In genomic region chr19:43595999-43596841, GRCh38 we compare ENCODE assay signal across 1 cellular context.
TF ChIP-seq lines count a peak whose summit lies in the region.

A gene with protein sequence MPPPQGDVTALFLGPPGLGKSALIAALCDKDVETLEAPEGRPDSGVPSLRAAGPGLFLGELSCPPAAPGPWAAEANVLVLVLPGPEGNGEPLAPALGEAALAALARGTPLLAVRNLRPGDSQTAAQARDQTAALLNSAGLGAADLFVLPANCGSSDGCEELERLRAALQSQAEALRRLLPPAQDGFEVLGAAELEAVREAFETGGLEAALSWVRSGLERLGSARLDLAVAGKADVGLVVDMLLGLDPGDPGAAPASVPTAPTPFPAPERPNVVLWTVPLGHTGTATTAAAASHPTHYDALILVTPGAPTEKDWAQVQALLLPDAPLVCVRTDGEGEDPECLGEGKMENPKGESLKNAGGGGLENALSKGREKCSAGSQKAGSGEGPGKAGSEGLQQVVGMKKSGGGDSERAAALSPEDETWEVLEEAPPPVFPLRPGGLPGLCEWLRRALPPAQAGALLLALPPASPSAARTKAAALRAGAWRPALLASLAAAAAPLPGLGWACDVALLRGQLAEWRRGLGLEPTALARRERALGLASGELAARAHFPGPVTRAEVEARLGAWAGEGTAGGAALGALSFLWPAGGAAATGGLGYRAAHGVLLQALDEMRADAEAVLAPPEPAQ (minus strand): TSS chr19:43596134. CDS start chr19:43595338, 796 bp downstream.
A gene with protein sequence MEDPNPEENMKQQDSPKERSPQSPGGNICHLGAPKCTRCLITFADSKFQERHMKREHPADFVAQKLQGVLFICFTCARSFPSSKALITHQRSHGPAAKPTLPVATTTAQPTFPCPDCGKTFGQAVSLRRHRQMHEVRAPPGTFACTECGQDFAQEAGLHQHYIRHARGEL (plus strand): TSS chr19:43596595. CDS start chr19:43597109, 514 bp downstream.

TF ChIP-seq in K562, 482 proteins besides CTCF, POLR2A, EP300 and RAD21 (continued from another document and continues in another):
- TF ChIP-seq, protein P1, sequence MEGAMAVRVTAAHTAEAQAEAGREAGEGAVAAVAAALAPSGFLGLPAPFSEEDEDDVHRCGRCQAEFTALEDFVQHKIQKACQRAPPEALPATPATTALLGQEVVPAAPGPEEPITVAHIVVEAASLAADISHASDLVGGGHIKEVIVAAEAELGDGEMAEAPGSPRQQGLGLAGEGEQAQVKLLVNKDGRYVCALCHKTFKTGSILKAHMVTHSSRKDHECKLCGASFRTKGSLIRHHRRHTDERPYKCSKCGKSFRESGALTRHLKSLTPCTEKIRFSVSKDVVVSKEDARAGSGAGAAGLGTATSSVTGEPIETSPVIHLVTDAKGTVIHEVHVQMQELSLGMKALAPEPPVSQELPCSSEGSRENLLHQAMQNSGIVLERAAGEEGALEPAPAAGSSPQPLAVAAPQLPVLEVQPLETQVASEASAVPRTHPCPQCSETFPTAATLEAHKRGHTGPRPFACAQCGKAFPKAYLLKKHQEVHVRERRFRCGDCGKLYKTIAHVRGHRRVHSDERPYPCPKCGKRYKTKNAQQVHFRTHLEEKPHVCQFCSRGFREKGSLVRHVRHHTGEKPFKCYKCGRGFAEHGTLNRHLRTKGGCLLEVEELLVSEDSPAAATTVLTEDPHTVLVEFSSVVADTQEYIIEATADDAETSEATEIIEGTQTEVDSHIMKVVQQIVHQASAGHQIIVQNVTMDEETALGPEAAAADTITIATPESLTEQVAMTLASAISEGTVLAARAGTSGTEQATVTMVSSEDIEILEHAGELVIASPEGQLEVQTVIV (CRISPR knock-in tag; IDR thresholded peaks at IDR 0.05; ENCODE audit: borderline replicate concordance) = no peak
- TF ChIP-seq JUND (IDR thresholded peaks at IDR 0.05; ENCODE audit: borderline replicate concordance, low read depth, low read length) (peak; percentile 89), JUND (tag; IDR thresholded peaks at IDR 0.05; ENCODE audit: borderline replicate concordance, low read depth, low read length) (peak; percentile 75; the same call in 1 of the 3 replicates), MAFG (tag; conservative IDR thresholded peaks at IDR 0.05) (no peak), FOXK2 (conservative IDR thresholded peaks at IDR 0.05 in 1 of 2, IDR thresholded peaks at IDR 0.05 in 1 of 2; ENCODE audit: low read depth in 2 of 2) (peak; percentile 88; a peak in 3 of 4 replicates), HCFC1 (IDR thresholded peaks at IDR 0.05; ENCODE audit: low read depth, low read length) (peak; percentile 89), ZBTB40 (IDR thresholded peaks at IDR 0.05) (peak; percentile 59), ZBTB40 (CRISPR knock-in tag; IDR thresholded peaks at IDR 0.05) (no peak), ZBTB7A (IDR thresholded peaks at IDR 0.05; ENCODE audit: borderline replicate concordance, control insufficient read depth, low read depth, low read length) (peak; percentile 35; the same call in 1 of the 2 replicates), ZNF431 (CRISPR knock-in tag; IDR thresholded peaks at IDR 0.05) (no peak), CBFA2T3 (IDR thresholded peaks at IDR 0.05) (0 out of 2 replicates have a peak, but pooled peaks have one; percentile 5), ZZZ3 (IDR thresholded peaks at IDR 0.05) (peak; percentile 85), BCOR (IDR thresholded peaks at IDR 0.05) (peak; percentile 25; the same call in 1 of the 2 replicates), ZMIZ1 (IDR thresholded peaks at IDR 0.05; ENCODE audit: low read depth in 2 of 2, low read length in 2 of 2) (peak in 1 of 2 experiments; percentile 8; a peak in 1 of 4 replicates), MTA1 (IDR thresholded peaks at IDR 0.05; ENCODE audit: borderline replicate concordance) (peak; percentile 99), LCOR (CRISPR knock-in tag; IDR thresholded peaks at IDR 0.05) (0 out of 2 replicates have a peak, but pooled peaks have one; percentile 41), CTBP1 (IDR thresholded peaks at IDR 0.05; ENCODE audit: borderline replicate concordance) (peak; percentile 55; the same call in 1 of the 2 replicates), FOSL1 (tag; conservative IDR thresholded peaks at IDR 0.05) (peak; percentile 56), NKRF (IDR thresholded peaks at IDR 0.05; ENCODE audit: borderline replicate concordance) (peak; percentile 85), ZBTB12 (CRISPR knock-in tag; IDR thresholded peaks at IDR 0.05) (peak; percentile 97), ATF3 (IDR thresholded peaks at IDR 0.05) (peak; percentile 90), ATF3 (CRISPR knock-in tag; conservative IDR thresholded peaks at IDR 0.05) (peak; percentile 29; the same call in 1 of the 2 replicates), ZNF184 (CRISPR knock-in tag; IDR thresholded peaks at IDR 0.05) (no peak), BHLHE40 (IDR thresholded peaks at IDR 0.05; ENCODE audit: low read length) (peak; percentile 10), PHTF2 (CRISPR knock-in tag; IDR thresholded peaks at IDR 0.05) (no peak), ATF7 (IDR thresholded peaks at IDR 0.05) (peak; percentile 99), HLTF (IDR thresholded peaks at IDR 0.05) (peak; percentile 77; the same call in 1 of the 2 replicates)
- TF ChIP-seq, protein P2, sequence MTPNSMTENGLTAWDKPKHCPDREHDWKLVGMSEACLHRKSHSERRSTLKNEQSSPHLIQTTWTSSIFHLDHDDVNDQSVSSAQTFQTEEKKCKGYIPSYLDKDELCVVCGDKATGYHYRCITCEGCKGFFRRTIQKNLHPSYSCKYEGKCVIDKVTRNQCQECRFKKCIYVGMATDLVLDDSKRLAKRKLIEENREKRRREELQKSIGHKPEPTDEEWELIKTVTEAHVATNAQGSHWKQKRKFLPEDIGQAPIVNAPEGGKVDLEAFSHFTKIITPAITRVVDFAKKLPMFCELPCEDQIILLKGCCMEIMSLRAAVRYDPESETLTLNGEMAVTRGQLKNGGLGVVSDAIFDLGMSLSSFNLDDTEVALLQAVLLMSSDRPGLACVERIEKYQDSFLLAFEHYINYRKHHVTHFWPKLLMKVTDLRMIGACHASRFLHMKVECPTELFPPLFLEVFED (CRISPR knock-in tag; conservative IDR thresholded peaks at IDR 0.05) = peak; percentile 76; the same call in 1 of the 2 replicates
- TF ChIP-seq, protein P3, sequence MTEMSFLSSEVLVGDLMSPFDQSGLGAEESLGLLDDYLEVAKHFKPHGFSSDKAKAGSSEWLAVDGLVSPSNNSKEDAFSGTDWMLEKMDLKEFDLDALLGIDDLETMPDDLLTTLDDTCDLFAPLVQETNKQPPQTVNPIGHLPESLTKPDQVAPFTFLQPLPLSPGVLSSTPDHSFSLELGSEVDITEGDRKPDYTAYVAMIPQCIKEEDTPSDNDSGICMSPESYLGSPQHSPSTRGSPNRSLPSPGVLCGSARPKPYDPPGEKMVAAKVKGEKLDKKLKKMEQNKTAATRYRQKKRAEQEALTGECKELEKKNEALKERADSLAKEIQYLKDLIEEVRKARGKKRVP (CRISPR knock-in tag; IDR thresholded peaks at IDR 0.05) = peak; percentile 25; the same call in 1 of the 2 replicates
